Comparison of ENCODE assay signal across 16 cellular contexts in genomic region chr3:149628957-149629670, GRCh38. TPM values are rescaled to one million over a fixed set of nuclear protein-coding genes. Genes with fewer than 3 reads are reported as not detected.
DNase-seq lines count a peak whose midpoint lies in the region; ATAC-seq and TF ChIP-seq lines count a peak whose summit lies in the region.
"Had no signal": no experiment of that assay in that cellular context is flagged by ENCODE, and none has a peak within 500 bp of the region (broad histone marks: within the 10 kb centered on the region; RNA-seq: fewer than 3 reads in every experiment).

No MANE protein-coding gene starts in this region.

- ATAC-seq in HG03342 (IDR thresholded peaks at IDR 0.05; ENCODE audit: unreplicated experiment) (no peak), GM19397 (IDR thresholded peaks at IDR 0.05; ENCODE audit: unreplicated experiment) (no peak)

- H3K4me3 ChIP-seq in ascending aorta (no peak overlapping the region), skeletal muscle cell (ENCODE audit: low read depth, low read length) (no peak overlapping the region)
- H3K4me3 ChIP-seq: heart right ventricle, right atrium auricular region had no signal

- no peaks in the 10 kb centered on the region for H3K27me3 ChIP-seq in ascending aorta
- H3K27me3 ChIP-seq: right atrium auricular region had no signal

- no peaks in the 10 kb centered on the region for H3K9me3 ChIP-seq in ascending aorta
- H3K9me3 ChIP-seq: Caco-2, heart right ventricle, right atrium auricular region had no signal

- H3K27ac ChIP-seq in ascending aorta: peak overlapping the region; percentile 22 to 85

- no peak for TF ChIP-seq CTCF in ascending aorta (IDR thresholded peaks at IDR 0.05)

- DNase-seq in H4 (ENCODE audit: low spot score) (peak; percentile 56), ascending aorta (ENCODE audit: low spot score in 2 of 2) (no peak), iris pigment epithelial cell (ENCODE audit: low read depth) (peak; percentile 69), skeletal muscle cell (ENCODE audit: low read depth) (peak; percentile 56), ecto neural progenitor cell (ENCODE audit: low spot score) (no peak), kidney tubule cell (ENCODE audit: low spot score) (no peak)
- DNase-seq: activated CD4-positive, alpha-beta T cell treated with anti-CD3 and anti-CD28 coated beads, Interleukin-2, amount 10 ng/mL, durations not matched to agents 24 days and 14 days; Caco-2; heart right ventricle; midbrain; NCI-H2081; NCI-H510A treated with DMSO at 0.1 percent for 48 hours; stimulated activated CD4-positive, alpha-beta T cell treated with anti-CD3 and anti-CD28 coated beads, Interleukin-2, amount 100 ng/mL, for 24 hours had no signal

- no peaks in the 10 kb centered on the region for H3K36me3 ChIP-seq in ascending aorta
- H3K36me3 ChIP-seq: right atrium auricular region had no signal

- H3K4me1 ChIP-seq in ascending aorta: peaks cover 8 to 44% of the 10 kb centered on the region in 2 donors
- H3K4me1 ChIP-seq: Caco-2 had no signal

- intact Hi-C loops in ascending aorta (cut with DNase I): no loop called here

RNA-seq across cellular contexts. Expression of gene WWTR1, which starts 28.7 kb away (rescaled TPM):
- 37.2 and 47.4 TPM in 2 replicates for total RNA-seq in H4 (2014; rRNA removed; shearing (Covaris generic))
- 282 TPM for total RNA-seq in ascending aorta

Comparison
In these comparisons a context has a peak if more than half of its experiments do, and no peak if none do; other contexts are left out.
1. DNase-seq: peak in H4 (single experiment), iris pigment epithelial cell (single experiment) and skeletal muscle cell (single experiment); none in ascending aorta (0 of 2), ecto neural progenitor cell (single experiment) and kidney tubule cell (single experiment).